In genomic region chr14:99576761-99577705, GRCh38 we compare ENCODE assay signal across 18 cellular contexts. TPM values are rescaled to one million over a fixed set of nuclear protein-coding genes. Genes with fewer than 3 reads are reported as not detected.
DNase-seq lines count a peak whose midpoint lies in the region; ATAC-seq and TF ChIP-seq lines count a peak whose summit lies in the region.
"Had no signal": no experiment of that assay in that cellular context is flagged by ENCODE, and none has a peak within 500 bp of the region (broad histone marks: within the 10 kb centered on the region; RNA-seq: fewer than 3 reads in every experiment).

No MANE protein-coding gene starts in this region.

- H3K27ac ChIP-seq in cardiac muscle cell = peak overlapping the region; percentile 98
- peak overlapping the region; percentile 86 for H3K27ac ChIP-seq in epithelial cell of prostate
- H3K27ac ChIP-seq in uterus = peak overlapping the region; percentile 83 to 85
- H3K27ac ChIP-seq: testis had no signal

- H3K9me3 Mint-ChIP-seq in nephron progenitor cell = no peaks in the 10 kb centered on the region
- H3K9me3 Mint-ChIP-seq: CD4-positive, CD25-positive, alpha-beta regulatory T cell; dendritic cell treated with granulocyte-macrophage colony-stimulating factor and Interleukin-4, amounts not matched to agents 40 ng/mL and 50 ng/mL, for 4 days; naive B cell had no signal

- DNase-seq in cardiac muscle cell (ENCODE audit: low read depth in 1 of 2, low spot score in 1 of 2) (no peak), cardiac septum (ENCODE audit: low spot score) (no peak), epithelial cell of prostate (ENCODE audit: low read depth, low spot score) (no peak), nephron progenitor cell (no peak), uterus (peak in 1 of 2 donors; percentile 60)
- DNase-seq in activated CD4-positive, alpha-beta T cell treated with anti-CD3 and anti-CD28 coated beads for 1 hour = no peak
- DNase-seq: activated CD4-positive, CD25-positive, alpha-beta regulatory T cell; activated effector memory CD4-positive, alpha-beta T cell treated with Interleukin-2 at 50 U/mL for 16 hours; CD4-positive, CD25-positive, alpha-beta regulatory T cell; DMS79 treated with DMSO at 0.1 percent for 48 hours; kidney; naive B cell; NCI-H1694 treated with DMSO at 0.1 percent for 48 hours; NCI-H524; testis had no signal

- no peak for TF ChIP-seq POLR2A in uterus (IDR thresholded peaks at IDR 0.05)

- no peaks in the 10 kb centered on the region for H3K27me3 ChIP-seq in cardiac muscle cell
- H3K27me3 ChIP-seq in uterus = no peaks in the 10 kb centered on the region
- H3K27me3 ChIP-seq: testis had no signal

- no peak overlapping the region for H3K4me3 Mint-ChIP-seq in nephron progenitor cell
- H3K4me3 Mint-ChIP-seq: CD4-positive, CD25-positive, alpha-beta regulatory T cell; dendritic cell treated with granulocyte-macrophage colony-stimulating factor and Interleukin-4, amounts not matched to agents 40 ng/mL and 50 ng/mL, for 4 days had no signal

- H3K27me3 Mint-ChIP-seq in nephron progenitor cell (ENCODE audit: low read depth, poor library complexity) = no peaks in the 10 kb centered on the region
- H3K27me3 Mint-ChIP-seq: CD4-positive, CD25-positive, alpha-beta regulatory T cell; dendritic cell treated with granulocyte-macrophage colony-stimulating factor and Interleukin-4, amounts not matched to agents 40 ng/mL and 50 ng/mL, for 4 days had no signal

- no peak for TF ChIP-seq CTCF in cardiac muscle cell (IDR thresholded peaks at IDR 0.05; ENCODE audit: low read depth, low read length)
- no peak for TF ChIP-seq CTCF in nephron progenitor cell (IDR thresholded peaks at IDR 0.05)
- TF ChIP-seq CTCF in uterus (IDR thresholded peaks at IDR 0.05) = no peak

- H3K9me3 ChIP-seq in cardiac muscle cell (ENCODE audit: low read depth) (no peaks in the 10 kb centered on the region), uterus (no peaks in the 10 kb centered on the region)
- H3K9me3 ChIP-seq: testis had no signal

- peaks cover 79% of the 10 kb centered on the region for H3K4me1 ChIP-seq in cardiac muscle cell (ENCODE audit: low read depth)
- peaks cover 55 to 64% of the 10 kb centered on the region in 2 donors for H3K4me1 ChIP-seq in uterus

- no peak for ATAC-seq in HG02623 (IDR thresholded peaks at IDR 0.05; ENCODE audit: unreplicated experiment)
- ATAC-seq in HG02588 (IDR thresholded peaks at IDR 0.05; ENCODE audit: unreplicated experiment) = no peak

- H3K27ac Mint-ChIP-seq in nephron progenitor cell = peak overlapping the region; percentile 63
- H3K27ac Mint-ChIP-seq: CD4-positive, CD25-positive, alpha-beta regulatory T cell; dendritic cell treated with granulocyte-macrophage colony-stimulating factor and Interleukin-4, amounts not matched to agents 40 ng/mL and 50 ng/mL, for 4 days had no signal

- H3K36me3 Mint-ChIP-seq in nephron progenitor cell (ENCODE audit: low read depth) = no peaks in the 10 kb centered on the region
- H3K36me3 Mint-ChIP-seq: CD4-positive, CD25-positive, alpha-beta regulatory T cell; naive B cell had no signal

- no peaks in the 10 kb centered on the region for H3K36me3 ChIP-seq in cardiac muscle cell
- H3K36me3 ChIP-seq in uterus = no peaks in the 10 kb centered on the region

- H3K4me1 Mint-ChIP-seq in nephron progenitor cell = peaks cover 93% of the 10 kb centered on the region

- intact Hi-C loops in cardiac septum (cut with DNase I) (no loop called here), uterus (cut with DNase I; ENCODE audit: low total_unique reads) (no loop called here)

- no peak overlapping the region for H3K4me3 ChIP-seq in cardiac muscle cell
- no peak overlapping the region for H3K4me3 ChIP-seq in uterus
- H3K4me3 ChIP-seq: testis had no signal

RNA-seq across cellular contexts. Expression of gene CCDC85C, which starts 27.0 kb away (rescaled TPM):
- total RNA-seq in cardiac muscle cell (45.7 and 46.5 TPM in 2 replicates), cardiac septum (21.4 TPM), uterus (10 to 100 TPM in 2 of 4 donors, 1 to 10 TPM in 1, under 1 TPM in 1; 0.88 to 56.3 (median 13.6) TPM)
- polyA plus RNA-seq in cardiac muscle cell = 38.2 and 39.6 TPM in 2 replicates
